Comparison of ENCODE assay signal across 14 cellular contexts in the genomic region with DNA sequence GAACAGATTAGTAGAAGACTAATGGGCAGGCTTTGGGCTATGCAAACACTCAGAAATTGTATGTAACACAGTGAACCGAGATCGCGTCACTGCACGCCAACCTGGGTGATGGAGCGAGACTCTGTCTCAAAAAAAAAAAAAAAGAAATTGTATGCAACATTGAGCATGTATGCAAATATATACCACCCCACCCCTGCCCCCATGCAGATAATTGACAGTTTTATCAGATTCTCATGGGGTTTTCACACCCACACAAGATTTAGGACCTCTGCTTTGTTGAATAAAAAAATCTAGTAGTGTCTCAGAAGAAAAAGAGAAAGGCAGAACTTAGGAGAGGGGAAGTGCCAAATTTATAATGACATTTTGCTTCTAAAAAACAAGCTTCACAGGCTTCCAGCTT.
A peak's percentile ranks its signal among the peaks of the same experiment; 100 is the strongest.
DNase-seq lines count a peak whose midpoint lies in the region; ATAC-seq, FAIRE-seq and TF ChIP-seq lines count a peak whose summit lies in the region.
"Had no signal": no experiment of that assay in that cellular context is flagged by ENCODE, and none has a peak within 500 bp of the region (broad histone marks: within the 10 kb centered on the region; RNA-seq: fewer than 3 reads in every experiment).

No MANE protein-coding gene starts in this region.

- no peak for TF ChIP-seq CTCF in GM12878 (IDR thresholded peaks at IDR 0.05 in 2 of 3, conservative IDR thresholded peaks at IDR 0.05 in 1 of 3; ENCODE audit: control insufficient read depth in 2 of 3, extremely low read depth in 1 of 3, insufficient read depth in 1 of 3, low read depth in 3 of 3, low read length in 3 of 3)

- DNase-seq in GM12878 (ENCODE audit: low read depth, low spot score), result peak; percentile 38
- no peak for DNase-seq in AML-193 (lab: John Stamatoyannopoulos, UW)
- no peak for DNase-seq in AG08396 (ENCODE audit: low spot score)
- DNase-seq: activated CD4-positive, alpha-beta T cell treated with anti-CD3 and anti-CD28 coated beads for 48 hours; activated T-cell treated with anti-CD3 and anti-CD28 coated beads, Interleukin-2, amount 50 U/mL, for 24 hours; foreskin melanocyte; stimulated activated CD4-positive, alpha-beta T cell treated with anti-CD3 and anti-CD28 coated beads, Interleukin-4, amount 100 ng/mL, for 24 hours; T-helper 17 cell had no signal

- H3K9me3 ChIP-seq in GM12878 (replicated peaks; ENCODE audit: control insufficient read depth, insufficient read depth, low read length), result no peaks in the 10 kb centered on the region

- no peak for TF ChIP-seq RAD21 in GM12878 (IDR thresholded peaks at IDR 0.05; ENCODE audit: insufficient read depth, low read depth, low read length)

- no peaks in the 10 kb centered on the region for H4K20me1 ChIP-seq in GM12878 (ENCODE audit: control insufficient read depth, insufficient read depth)

- H3K4me2 ChIP-seq in GM12878 (ENCODE audit: control insufficient read depth, insufficient read depth), result no peak overlapping the region

- SMC1A ChIA-PET in GM12878 (lab: Charles Lee; ENCODE audit: uncharacterized antibody, unreplicated experiment), result interaction anchor here (0.8 to 4.3 kb wide), 28 partner anchors 11 to 352 kb away, joined by 3 to 25 read pairs (median 4); no protein-coding TSS in a partner anchor

- H2AFZ ChIP-seq in GM12878 (ENCODE audit: control insufficient read depth, low read depth, low read length), result no peak overlapping the region

- in situ Hi-C loops in GM12878 (cut with MboI), result no loop called here

- no peak overlapping the region for H3K27ac ChIP-seq in GM12878 (ENCODE audit: control insufficient read depth, insufficient read depth)

- POLR2A ChIA-PET in GM12878 (lab: Charles Lee), result no interaction called here

- H3K27me3 ChIP-seq in GM12878 (replicated peaks in 1 of 2; ENCODE audit: control insufficient read depth in 2 of 2, insufficient read depth in 2 of 2, low read length in 1 of 2), result no peaks in the 10 kb centered on the region

- WGBS in GM12878 (ENCODE audit: insufficient coverage, insufficient replicate concordance, low lambda C conversion rate, missing lambda C conversion rate), result 0% methylated on average over 5 of the region's 5 CpGs

- no peaks in the 10 kb centered on the region for H3K79me2 ChIP-seq in GM12878 (ENCODE audit: control insufficient read depth, insufficient read depth, low read length)

- CTCF ChIA-PET in GM12878 (lab: Yijun Ruan, JAX), result interaction anchor here (1.1 to 3.0 kb wide), 5 partner anchors 14 to 364 kb away, joined by 3 to 16 read pairs (median 3); no protein-coding TSS in a partner anchor

- peak; percentile 66 to 85 for TF ChIP-seq EP300 in GM12878 (IDR thresholded peaks at IDR 0.05; ENCODE audit: borderline replicate concordance in 1 of 2, control insufficient read depth in 1 of 2, low read depth in 2 of 2, low read length in 2 of 2)

- no peaks in the 10 kb centered on the region for H3K36me3 ChIP-seq in GM12878 (ENCODE audit: control insufficient read depth in 2 of 2, insufficient read depth in 2 of 2, low read length in 1 of 2)

- RAD21 ChIA-PET in GM12878 (lab: Charles Lee; ENCODE audit: unreplicated experiment), result interaction anchor here (0.6 to 5.1 kb wide), 11 partner anchors 11 to 435 kb away, joined by 3 to 23 read pairs (median 3); no protein-coding TSS in a partner anchor

- no peak overlapping the region for H3K4me3 ChIP-seq in GM12878

- no peak for TF ChIP-seq POLR2A in GM12878 (IDR thresholded peaks at IDR 0.05; ENCODE audit: low read depth, low read length)

- no peak overlapping the region for H3K9ac ChIP-seq in GM12878 (ENCODE audit: control insufficient read depth, insufficient read depth, low read length)

- peak; percentile 93 for ATAC-seq in GM18861 (IDR thresholded peaks at IDR 0.05; ENCODE audit: unreplicated experiment)
- peak; percentile 68 for ATAC-seq in GM21447 (IDR thresholded peaks at IDR 0.05; ENCODE audit: unreplicated experiment)
- peak; percentile 90 for ATAC-seq in HG03175 (IDR thresholded peaks at IDR 0.05; ENCODE audit: unreplicated experiment)
- peak; percentile 98 for ATAC-seq in GM12878
- no peak for ATAC-seq in SK-N-SH treated with all-trans-retinoic acid at 6 μM for 48 hours
- ATAC-seq: sciatic nerve, T-helper 17 cell had no signal

- no TSS peak for BruUV-seq in GM12878 (replicated peaks; lab: Mats Ljungman, UMichigan)

- no peak for FAIRE-seq in GM12878 (lab: Jason Lieb, UNC)
- FAIRE-seq: GM12892 had no signal

- no peaks in the 10 kb centered on the region for H3K4me1 ChIP-seq in GM12878 (ENCODE audit: control insufficient read depth, insufficient read depth, low read length)

- intact Hi-C loops in GM12878 (cut with micrococcal nuclease; ENCODE audit: unreplicated experiment), result loop anchor here (5.0 kb wide), 1 partner anchor 115 kb away; no protein-coding TSS in a partner anchor

TF ChIP-seq in GM12878, 131 proteins besides CTCF, POLR2A, EP300 and RAD21 (continues in another document):
- no peak for TF ChIP-seq JUNB (IDR thresholded peaks at IDR 0.05)
- TF ChIP-seq LARP7 (IDR thresholded peaks at IDR 0.05), result no peak
- TF ChIP-seq IRF3 (IDR thresholded peaks at IDR 0.05), result no peak
- TF ChIP-seq NR2F1 (conservative IDR thresholded peaks at IDR 0.05), result peak; percentile 48; the same call in 1 of the 2 replicates
- no peak for TF ChIP-seq TARDBP (IDR thresholded peaks at IDR 0.05; ENCODE audit: borderline replicate concordance)
- TF ChIP-seq POU2F2 (IDR thresholded peaks at IDR 0.05; ENCODE audit: borderline replicate concordance, low read depth, low read length), result peak; percentile 93; the same call in 2 of the 3 replicates
- TF ChIP-seq TBL1XR1 (IDR thresholded peaks at IDR 0.05; ENCODE audit: low read depth, low read length), result no peak
- TF ChIP-seq PAX5 (IDR thresholded peaks at IDR 0.05; ENCODE audit: borderline replicate concordance, low read depth, low read length), result peak; percentile 81
- TF ChIP-seq, protein P1, sequence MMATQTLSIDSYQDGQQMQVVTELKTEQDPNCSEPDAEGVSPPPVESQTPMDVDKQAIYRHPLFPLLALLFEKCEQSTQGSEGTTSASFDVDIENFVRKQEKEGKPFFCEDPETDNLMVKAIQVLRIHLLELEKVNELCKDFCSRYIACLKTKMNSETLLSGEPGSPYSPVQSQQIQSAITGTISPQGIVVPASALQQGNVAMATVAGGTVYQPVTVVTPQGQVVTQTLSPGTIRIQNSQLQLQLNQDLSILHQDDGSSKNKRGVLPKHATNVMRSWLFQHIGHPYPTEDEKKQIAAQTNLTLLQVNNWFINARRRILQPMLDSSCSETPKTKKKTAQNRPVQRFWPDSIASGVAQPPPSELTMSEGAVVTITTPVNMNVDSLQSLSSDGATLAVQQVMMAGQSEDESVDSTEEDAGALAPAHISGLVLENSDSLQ (IDR thresholded peaks at IDR 0.05), result peak; percentile 87
- peak; percentile 92 for TF ChIP-seq MTA2 (IDR thresholded peaks at IDR 0.05; ENCODE audit: low read depth)
- peak; percentile 37; the same call in 1 of the 2 replicates for TF ChIP-seq SPI1 (IDR thresholded peaks at IDR 0.05; ENCODE audit: borderline replicate concordance, insufficient read depth, low read depth, low read length)
- TF ChIP-seq RUNX3 (IDR thresholded peaks at IDR 0.05; ENCODE audit: low read length), result no peak

TF ChIP-seq in SK-N-SH treated with all-trans-retinoic acid at 6 μM for 48 hours, 23 proteins besides CTCF, POLR2A, EP300 and RAD21 (continues in another document):
- TF ChIP-seq OSR1 (CRISPR knock-in tag; IDR thresholded peaks at IDR 0.05) (no peak), BACH2 (CRISPR knock-in tag; IDR thresholded peaks at IDR 0.05; ENCODE audit: borderline replicate concordance) (no peak), PPARA (CRISPR knock-in tag; IDR thresholded peaks at IDR 0.05; ENCODE audit: borderline replicate concordance) (no peak), RARB (CRISPR knock-in tag; IDR thresholded peaks at IDR 0.05) (no peak), TOX (CRISPR knock-in tag; IDR thresholded peaks at IDR 0.05; ENCODE audit: borderline replicate concordance) (no peak), ESRRG (CRISPR knock-in tag; IDR thresholded peaks at IDR 0.05) (no peak), SNAI2 (CRISPR knock-in tag; IDR thresholded peaks at IDR 0.05) (no peak), GLIS3 (CRISPR knock-in tag; IDR thresholded peaks at IDR 0.05) (no peak), ZNF565 (CRISPR knock-in tag; conservative IDR thresholded peaks at IDR 0.05; ENCODE audit: low read depth) (no peak), ZNF70 (CRISPR knock-in tag; IDR thresholded peaks at IDR 0.05) (no peak), ZNF8 (CRISPR knock-in tag; IDR thresholded peaks at IDR 0.05) (no peak), ZC3H10 (CRISPR knock-in tag; IDR thresholded peaks at IDR 0.05) (no peak), CSDC2 (CRISPR knock-in tag; IDR thresholded peaks at IDR 0.05) (no peak)
- TF ChIP-seq, protein P2, sequence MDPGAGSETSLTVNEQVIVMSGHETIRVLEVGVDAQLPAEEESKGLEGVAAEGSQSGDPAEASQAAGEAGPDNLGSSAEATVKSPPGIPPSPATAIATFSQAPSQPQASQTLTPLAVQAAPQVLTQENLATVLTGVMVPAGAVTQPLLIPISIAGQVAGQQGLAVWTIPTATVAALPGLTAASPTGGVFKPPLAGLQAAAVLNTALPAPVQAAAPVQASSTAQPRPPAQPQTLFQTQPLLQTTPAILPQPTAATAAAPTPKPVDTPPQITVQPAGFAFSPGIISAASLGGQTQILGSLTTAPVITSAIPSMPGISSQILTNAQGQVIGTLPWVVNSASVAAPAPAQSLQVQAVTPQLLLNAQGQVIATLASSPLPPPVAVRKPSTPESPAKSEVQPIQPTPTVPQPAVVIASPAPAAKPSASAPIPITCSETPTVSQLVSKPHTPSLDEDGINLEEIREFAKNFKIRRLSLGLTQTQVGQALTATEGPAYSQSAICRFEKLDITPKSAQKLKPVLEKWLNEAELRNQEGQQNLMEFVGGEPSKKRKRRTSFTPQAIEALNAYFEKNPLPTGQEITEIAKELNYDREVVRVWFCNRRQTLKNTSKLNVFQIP (CRISPR knock-in tag; IDR thresholded peaks at IDR 0.05; ENCODE audit: borderline replicate concordance, low read depth), result no peak
- TF ChIP-seq, protein P3, sequence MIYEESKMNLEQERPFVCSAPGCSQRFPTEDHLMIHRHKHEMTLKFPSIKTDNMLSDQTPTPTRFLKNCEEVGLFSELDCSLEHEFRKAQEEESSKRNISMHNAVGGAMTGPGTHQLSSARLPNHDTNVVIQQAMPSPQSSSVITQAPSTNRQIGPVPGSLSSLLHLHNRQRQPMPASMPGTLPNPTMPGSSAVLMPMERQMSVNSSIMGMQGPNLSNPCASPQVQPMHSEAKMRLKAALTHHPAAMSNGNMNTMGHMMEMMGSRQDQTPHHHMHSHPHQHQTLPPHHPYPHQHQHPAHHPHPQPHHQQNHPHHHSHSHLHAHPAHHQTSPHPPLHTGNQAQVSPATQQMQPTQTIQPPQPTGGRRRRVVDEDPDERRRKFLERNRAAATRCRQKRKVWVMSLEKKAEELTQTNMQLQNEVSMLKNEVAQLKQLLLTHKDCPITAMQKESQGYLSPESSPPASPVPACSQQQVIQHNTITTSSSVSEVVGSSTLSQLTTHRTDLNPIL (CRISPR knock-in tag; IDR thresholded peaks at IDR 0.05; ENCODE audit: low read depth), result no peak
